Comparison of ENCODE assay signal across 12 cellular contexts in the genomic region with DNA sequence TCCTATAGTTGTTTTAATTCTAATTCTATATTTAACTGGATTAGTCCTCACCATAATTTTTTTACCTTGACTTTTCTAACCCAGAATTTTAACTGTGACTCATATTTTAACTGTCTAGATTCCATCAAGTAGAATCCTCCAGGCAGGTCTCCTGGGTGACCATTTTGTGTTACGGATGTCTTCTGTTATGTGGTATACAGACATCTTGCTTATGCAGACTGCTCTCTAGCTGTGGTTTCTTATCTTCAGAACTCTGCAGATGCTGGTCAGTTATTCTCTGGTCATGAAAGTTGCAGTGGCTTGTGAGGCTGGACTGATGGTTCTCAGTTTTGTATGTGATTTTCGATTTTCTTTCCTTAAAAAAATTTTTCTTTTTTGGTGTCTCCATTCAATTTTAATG.
DNase-seq lines count a peak whose midpoint lies in the region; ATAC-seq and TF ChIP-seq lines count a peak whose summit lies in the region.
"Had no signal": no experiment of that assay in that cellular context is flagged by ENCODE, and none has a peak within 500 bp of the region (broad histone marks: within the 10 kb centered on the region; RNA-seq: fewer than 3 reads in every experiment).

No MANE protein-coding gene starts in this region.

- no peak overlapping the region for H4K91ac ChIP-seq in mesenchymal stem cell (ENCODE audit: low read length)

- no peak overlapping the region for H2BK12ac ChIP-seq in mesenchymal stem cell (ENCODE audit: low read length in 2 of 2)

- H3K27ac ChIP-seq in mesenchymal stem cell (ENCODE audit: low read length, poor library complexity, severe bottlenecking) (no peak overlapping the region), right lobe of liver (no peak overlapping the region)
- H3K27ac ChIP-seq in effector memory CD4-positive, alpha-beta T cell (ENCODE audit: insufficient read depth, low read length, poor library complexity, severe bottlenecking), result no peak overlapping the region
- H3K27ac ChIP-seq: esophagus muscularis mucosa, skin epidermis had no signal

- H2AK5ac ChIP-seq in mesenchymal stem cell (ENCODE audit: low read length, severe bottlenecking), result no peak overlapping the region

- H3K27me3 ChIP-seq in mesenchymal stem cell (ENCODE audit: control insufficient read depth in 1 of 2, insufficient read depth in 1 of 2, low read length in 2 of 2) (no peaks in the 10 kb centered on the region), right lobe of liver (no peaks in the 10 kb centered on the region)
- no peaks in the 10 kb centered on the region for H3K27me3 ChIP-seq in effector memory CD4-positive, alpha-beta T cell (replicated peaks; ENCODE audit: control insufficient read depth, insufficient read depth, low read length, poor library complexity, severe bottlenecking)
- H3K27me3 ChIP-seq: esophagus muscularis mucosa had no signal

- DNase-seq in RPMI7951 (ENCODE audit: low read depth), result peak; percentile 76
- peak; percentile 64 for DNase-seq in mesenchymal stem cell
- DNase-seq in EL, result no peak
- DNase-seq in right lobe of liver, result no peak
- DNase-seq in NCI-H1048 (lab: John Stamatoyannopoulos, UW), result no peak
- DNase-seq in effector memory CD4-positive, alpha-beta T cell, result no peak
- DNase-seq: C1 segment of cervical spinal cord, NCI-H510A had no signal

- no peaks in the 10 kb centered on the region for H3K36me3 ChIP-seq in mesenchymal stem cell (ENCODE audit: control insufficient read depth in 1 of 2, insufficient read depth in 2 of 2, low read depth in 1 of 2, low read length in 2 of 2)
- no peaks in the 10 kb centered on the region for H3K36me3 ChIP-seq in right lobe of liver
- H3K36me3 ChIP-seq in effector memory CD4-positive, alpha-beta T cell (ENCODE audit: control insufficient read depth, insufficient read depth, low read length), result no peaks in the 10 kb centered on the region
- H3K36me3 ChIP-seq: esophagus muscularis mucosa had no signal

- H4K8ac ChIP-seq in mesenchymal stem cell (ENCODE audit: low read length), result no peak overlapping the region

- H2BK120ac ChIP-seq in mesenchymal stem cell (ENCODE audit: low read depth, low read length), result no peak overlapping the region

- TF ChIP-seq POLR2A in right lobe of liver (IDR thresholded peaks at IDR 0.05), result no peak

- H3K4me3 ChIP-seq in mesenchymal stem cell (ENCODE audit: insufficient read depth in 1 of 2, low read depth in 1 of 2, low read length in 2 of 2) (no peak overlapping the region), right lobe of liver (no peak overlapping the region)
- no peak overlapping the region for H3K4me3 ChIP-seq in effector memory CD4-positive, alpha-beta T cell (ENCODE audit: insufficient read depth, low read depth, low read length, poor library complexity, severe bottlenecking)
- H3K4me3 ChIP-seq: esophagus muscularis mucosa, skin epidermis had no signal

- no peak overlapping the region for H3K18ac ChIP-seq in mesenchymal stem cell (ENCODE audit: low read depth in 1 of 2, low read length in 2 of 2)

- H3K79me1 ChIP-seq in mesenchymal stem cell (replicated peaks; ENCODE audit: low read length, poor library complexity, severe bottlenecking), result no peaks in the 10 kb centered on the region

- TF ChIP-seq CTCF in right lobe of liver (IDR thresholded peaks at IDR 0.05), result no peak

- no peak overlapping the region for H3K14ac ChIP-seq in mesenchymal stem cell (ENCODE audit: low read length in 2 of 2)

- no peak overlapping the region for H2BK5ac ChIP-seq in mesenchymal stem cell (ENCODE audit: low read depth, low read length, poor library complexity, severe bottlenecking)

- H3K9ac ChIP-seq in mesenchymal stem cell (ENCODE audit: low read length), result no peak overlapping the region

- H2AFZ ChIP-seq in mesenchymal stem cell (ENCODE audit: low read depth, low read length), result no peak overlapping the region

- no peak overlapping the region for H3K4ac ChIP-seq in mesenchymal stem cell (ENCODE audit: low read depth in 1 of 2, low read length in 2 of 2)

- no peak overlapping the region for H3K23ac ChIP-seq in mesenchymal stem cell (ENCODE audit: low read length in 2 of 2)

- no peak overlapping the region for H2BK15ac ChIP-seq in mesenchymal stem cell (ENCODE audit: low read depth, poor library complexity, severe bottlenecking)

- H3K9me3 ChIP-seq in mesenchymal stem cell (ENCODE audit: control insufficient read depth, low read length) (no peaks in the 10 kb centered on the region), right lobe of liver (no peaks in the 10 kb centered on the region)
- no peaks in the 10 kb centered on the region for H3K9me3 ChIP-seq in effector memory CD4-positive, alpha-beta T cell (ENCODE audit: control insufficient read depth, low read length)
- H3K9me3 ChIP-seq: esophagus muscularis mucosa had no signal

- ATAC-seq in GM18868 (IDR thresholded peaks at IDR 0.05; ENCODE audit: unreplicated experiment) (peak; percentile 45), HG02870 (IDR thresholded peaks at IDR 0.05; ENCODE audit: unreplicated experiment) (peak; percentile 95), right lobe of liver (no peak)

- H3K4me1 ChIP-seq in mesenchymal stem cell (ENCODE audit: control insufficient read depth, insufficient read depth, low read depth, low read length), result no peaks in the 10 kb centered on the region
- peaks cover 0 to 16% (median 0%) of the 10 kb centered on the region in 4 donors for H3K4me1 ChIP-seq in right lobe of liver
- no peaks in the 10 kb centered on the region for H3K4me1 ChIP-seq in effector memory CD4-positive, alpha-beta T cell (ENCODE audit: control insufficient read depth, insufficient read depth, low read length, poor library complexity, severe bottlenecking)

- WGBS in mesenchymal stem cell, result 33% methylated on average over 1 of the region's 2 CpGs
- WGBS in right lobe of liver (ENCODE audit: insufficient coverage, low coverage, low lambda C conversion rate, missing lambda C conversion rate), result 91% methylated on average over 2 of the region's 2 CpGs

- no peak overlapping the region for H3K4me2 ChIP-seq in mesenchymal stem cell (ENCODE audit: low read length, poor library complexity, severe bottlenecking)

- intact Hi-C loops in right lobe of liver (cut with DNase I), result no loop called here

Comparison
In these comparisons a context has a peak if more than half of its experiments do, and no peak if none do; other contexts are left out.
1. ATAC-seq: peak in GM18868 (single experiment) and HG02870 (single experiment); none in right lobe of liver (0 of 4).
2. DNase-seq: peak in RPMI7951 (single experiment) and mesenchymal stem cell (single experiment); none in EL (single experiment), right lobe of liver (0 of 3), NCI-H1048 (single experiment) and effector memory CD4-positive, alpha-beta T cell (0 of 3).